In genomic region chr10:87608756-87609155, GRCh38 we compare ENCODE assay signal across 19 cellular contexts. TPM values are rescaled to one million over a fixed set of nuclear protein-coding genes. Genes with fewer than 3 reads are reported as not detected.
DNase-seq lines count a peak whose midpoint lies in the region; ATAC-seq and TF ChIP-seq lines count a peak whose summit lies in the region.
"Had no signal": no experiment of that assay in that cellular context is flagged by ENCODE, and none has a peak within 500 bp of the region (broad histone marks: within the 10 kb centered on the region; RNA-seq: fewer than 3 reads in every experiment).

No MANE protein-coding gene starts in this region.

- no peak for TF ChIP-seq CTCF in foreskin keratinocyte (conservative IDR thresholded peaks at IDR 0.05)
- TF ChIP-seq CTCF in neural progenitor cell (IDR thresholded peaks at IDR 0.05) = no peak
- no peak for TF ChIP-seq CTCF in lower leg skin (IDR thresholded peaks at IDR 0.05)

- peaks cover 10% of the 10 kb centered on the region for H3F3A ChIP-seq in neural progenitor cell (ENCODE audit: low read depth)

- peak overlapping the region; percentile 61 for H3K27ac ChIP-seq in HUES48 (ENCODE audit: low read depth, low read length)
- no peak overlapping the region for H3K27ac ChIP-seq in foreskin keratinocyte
- H3K27ac ChIP-seq in neural progenitor cell = no peak overlapping the region
- H3K27ac ChIP-seq: esophagus squamous epithelium, parathyroid adenoma, VCaP had no signal

- H3K4me3 ChIP-seq in HUES48 (ENCODE audit: low read depth, low read length) (no peak overlapping the region; the same call in 1 of the 2 replicates), neural progenitor cell (no peak overlapping the region), lower leg skin (ENCODE audit: low read depth, poor library complexity, severe bottlenecking) (no peak overlapping the region)
- H3K4me3 ChIP-seq: esophagus squamous epithelium had no signal

- peaks cover 20% of the 10 kb centered on the region for H3K4me1 ChIP-seq in HUES48 (ENCODE audit: control insufficient read depth, insufficient read depth, low read length)
- no peaks in the 10 kb centered on the region for H3K4me1 ChIP-seq in foreskin keratinocyte
- H3K4me1 ChIP-seq in neural progenitor cell = peaks cover 12% of the 10 kb centered on the region
- H3K4me1 ChIP-seq: parathyroid adenoma had no signal

- H3K27ac Mint-ChIP-seq in neural progenitor cell = no peak overlapping the region
- H3K27ac Mint-ChIP-seq: naive B cell; T-helper 1 cell treated with Interleukin-12 subunit alpha and Interleukin-12 subunit beta and Interleukin-4 antibody, amounts not matched to agents 30 μg/mL and 1 μg/mL, for 36 hours had no signal

- TF ChIP-seq POLR2A in lower leg skin (IDR thresholded peaks at IDR 0.05) = no peak

- intact Hi-C loops in lower leg skin (cut with DNase I; ENCODE audit: low total_unique reads) = no loop called here

- WGBS in lower leg skin, 2 donors = 62 to 63% methylated on average over 4 of the region's 4 CpGs

- DNase-seq in RPMI7951 (ENCODE audit: low read depth) = peak; percentile 16
- peak; percentile 17 to 47 for DNase-seq in foreskin keratinocyte
- DNase-seq in neural progenitor cell (ENCODE audit: low spot score) = no peak
- DNase-seq in lower leg skin (ENCODE audit: low spot score in 2 of 2) = no peak
- no peak for DNase-seq in NAMALWA (ENCODE audit: low spot score)
- DNase-seq: activated CD4-positive, alpha-beta T cell treated with anti-CD3 and anti-CD28 coated beads, Interleukin-2, amount 50 U/mL, for 48 hours; amygdala; effector memory CD4-positive, alpha-beta T cell; esophagus squamous epithelium; naive B cell; NCI-H1694 treated with DMSO at 0.1 percent for 48 hours; SHP77 treated with DMSO at 0.1 percent for 48 hours; stimulated activated CD4-positive, alpha-beta T cell treated with anti-CD3 and anti-CD28 coated beads, Interleukin-1b, Interleukin-23, amount 100 ng/mL, for 48 hours; stimulated activated naive CD4-positive, alpha-beta T cell had no signal

- no peaks in the 10 kb centered on the region for H3K79me2 ChIP-seq in neural progenitor cell (ENCODE audit: low read depth)
- H3K79me2 ChIP-seq: parathyroid adenoma had no signal

- H3K9ac ChIP-seq in HUES48 (ENCODE audit: low read depth, low read length) = no peak overlapping the region
- no peak overlapping the region for H3K9ac ChIP-seq in neural progenitor cell
- H3K9ac ChIP-seq: parathyroid adenoma had no signal

- H3K27me3 Mint-ChIP-seq in neural progenitor cell (ENCODE audit: insufficient read depth, low read depth) = no peaks in the 10 kb centered on the region

- H3K9me3 Mint-ChIP-seq in neural progenitor cell = peaks cover 10% of the 10 kb centered on the region

- H4K20me1 ChIP-seq in neural progenitor cell (ENCODE audit: low read depth) = no peaks in the 10 kb centered on the region

- H3K36me3 Mint-ChIP-seq in neural progenitor cell = no peaks in the 10 kb centered on the region

- ATAC-seq in foreskin keratinocyte (no peak), GM21825 (IDR thresholded peaks at IDR 0.05; ENCODE audit: unreplicated experiment) (no peak)

- H3K9me3 ChIP-seq in HUES48 (ENCODE audit: control insufficient read depth, insufficient read depth, low read length) = peaks cover 17% of the 10 kb centered on the region
- H3K9me3 ChIP-seq in neural progenitor cell (ENCODE audit: low read depth) = no peaks in the 10 kb centered on the region

- H3K36me3 ChIP-seq in HUES48 (ENCODE audit: control insufficient read depth, insufficient read depth, low read length) (no peaks in the 10 kb centered on the region), neural progenitor cell (no peaks in the 10 kb centered on the region)
- H3K36me3 ChIP-seq: esophagus squamous epithelium had no signal

- no peak overlapping the region for H3K4me3 Mint-ChIP-seq in neural progenitor cell
- H3K4me3 Mint-ChIP-seq: T-helper 1 cell treated with Interleukin-12 subunit alpha and Interleukin-12 subunit beta and Interleukin-4 antibody, amounts not matched to agents 30 μg/mL and 1 μg/mL, for 36 hours had no signal

- peak overlapping the region; percentile 63 for H2AFZ ChIP-seq in neural progenitor cell (replicated peaks)
- H2AFZ ChIP-seq: parathyroid adenoma had no signal

- H3K4me2 ChIP-seq in neural progenitor cell = no peak overlapping the region

- H3K27me3 ChIP-seq in HUES48 (ENCODE audit: control insufficient read depth, insufficient read depth, low read length) = no peaks in the 10 kb centered on the region
- H3K27me3 ChIP-seq in foreskin keratinocyte = no peaks in the 10 kb centered on the region
- no peaks in the 10 kb centered on the region for H3K27me3 ChIP-seq in neural progenitor cell
- H3K27me3 ChIP-seq: esophagus squamous epithelium had no signal

- peaks cover 14% of the 10 kb centered on the region for H3K4me1 Mint-ChIP-seq in neural progenitor cell
- H3K4me1 Mint-ChIP-seq: naive B cell had no signal

RNA-seq across cellular contexts. Expression of gene PAPSS2, which starts 50.9 kb away (rescaled TPM):
- total RNA-seq in RPMI7951 (2014; rRNA removed; shearing (Covaris generic)) = 119 and 147 TPM in 2 replicates
- total RNA-seq in foreskin keratinocyte (2.3 and 4.1 TPM in 2 replicates), neural progenitor cell (ENCODE audit: low replicate concordance) (4.0 and 6.0 TPM in 2 replicates), lower leg skin (1 to 10 TPM; 2.2 to 5.1 (median 4.5) TPM)
- 1.0 and 1.7 TPM in 2 replicates for polyA plus RNA-seq in foreskin keratinocyte

Comparison
In these comparisons a context has a peak if more than half of its experiments do, and no peak if none do; other contexts are left out.
1. DNase-seq: peak in RPMI7951 (single experiment) and foreskin keratinocyte (2 of 2); none in neural progenitor cell (single experiment), lower leg skin (0 of 2) and NAMALWA (single experiment).
2. RNA of gene PAPSS2, which starts 50.9 kb away (total RNA-seq): 119 to 147 TPM in RPMI7951; 4.0 to 6.0 TPM in neural progenitor cell, 2.2 to 5.1 TPM in lower leg skin and 2.3 to 4.1 TPM in foreskin keratinocyte; every median in the first group is over 10 times any median in the second.